Comparison of ENCODE assay signal across 22 cellular contexts in the genomic region with DNA sequence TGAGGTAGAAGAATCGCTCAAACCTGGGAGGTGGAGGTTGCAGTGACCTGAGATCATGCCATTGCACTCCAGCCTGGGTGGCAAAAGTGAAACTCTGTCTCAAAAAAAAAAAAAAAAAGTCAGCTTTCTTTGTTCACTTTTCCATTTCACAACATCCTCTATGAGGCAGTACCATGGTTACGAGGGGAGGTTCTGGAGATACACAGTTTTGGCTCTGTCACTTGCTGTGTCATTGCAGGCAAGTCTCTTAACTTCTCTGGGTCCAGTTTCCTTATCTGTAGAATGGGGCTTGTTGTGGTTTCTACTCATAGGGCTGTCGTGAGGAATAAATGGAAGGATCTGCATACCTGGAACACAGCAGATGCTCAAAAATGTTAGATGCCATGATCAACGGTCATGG.
"Had no signal": no experiment of that assay in that cellular context is flagged by ENCODE, and none has a peak within 500 bp of the region (broad histone marks: within the 10 kb centered on the region; RNA-seq: fewer than 3 reads in every experiment).

No MANE protein-coding gene starts in this region.

- H3K4me1 ChIP-seq: gastroesophageal sphincter, testis had no signal

- H3K27me3 ChIP-seq: testis had no signal

- H3K9me3 ChIP-seq: testis had no signal

- H3K36me3 ChIP-seq: gastroesophageal sphincter had no signal

- DNase-seq: activated CD4-positive, alpha-beta memory T cell treated with anti-CD3 and anti-CD28 coated beads, Interleukin-2, amount 10 ng/mL, durations not matched to agents 7 days and 5 days; activated CD4-positive, alpha-beta T cell treated with anti-CD3 and anti-CD28 coated beads, Interleukin-2, amount 10 ng/mL, durations not matched to agents 24 days and 14 days; activated gamma-delta T cell; activated naive CD4-positive, alpha-beta T cell treated with anti-CD3 and anti-CD28 coated beads, Interleukin-2, amount 50 U/mL, for 16 hours; activated naive CD8-positive, alpha-beta T cell treated with anti-CD3 and anti-CD28 coated beads, Interleukin-2, amount 50 U/mL, for 24 hours; activated T-cell treated with anti-CD3 and anti-CD28 coated beads for 4 hours; cortex of kidney; head of caudate nucleus; hypothalamus; posterior cingulate gyrus; small intestine; stimulated activated CD4-positive, alpha-beta T cell treated with anti-CD3 and anti-CD28 coated beads, Interleukin-15, amount 100 ng/mL, for 24 hours; stimulated activated CD8-positive, alpha-beta memory T cell treated with anti-CD3 and anti-CD28 coated beads, Interleukin-4, amount 100 ng/mL, for 48 hours; stimulated activated naive B cell treated with anti-CD40 and anti-IgM and Interleukin-4, amounts not matched to agents 10 μg/mL and 1 μg/mL and 100 μg/mL, for 72 hours; T-helper 17 cell; testis had no signal

- H3K4me3 ChIP-seq: gastroesophageal sphincter, testis had no signal

- H3K36me3 Mint-ChIP-seq: memory B cell, type B pancreatic cell had no signal

- ATAC-seq: activated naive CD8-positive, alpha-beta T cell treated with anti-CD3 and anti-CD28 coated beads, Interleukin-2, amount 50 U/mL, for 24 hours; gastroesophageal sphincter; sciatic nerve; stimulated activated naive B cell treated with anti-CD40 and anti-IgM and Interleukin-4, amounts not matched to agents 10 μg/mL and 1 μg/mL and 100 μg/mL, for 72 hours; T-helper 17 cell had no signal

- H3K4me3 Mint-ChIP-seq: activated CD4-positive, alpha-beta memory T cell treated with anti-CD3 and anti-CD28 coated beads, Interleukin-2, amount 10 ng/mL, durations not matched to agents 7 days and 5 days; activated CD4-positive, alpha-beta T cell treated with anti-CD3 and anti-CD28 coated beads, Interleukin-2, amount 10 ng/mL, durations not matched to agents 24 days and 14 days; activated naive CD8-positive, alpha-beta T cell treated with anti-CD3 and anti-CD28 coated beads, Interleukin-2, amount 50 U/mL, for 24 hours; activated T-helper 1 cell treated with anti-CD3 and anti-CD28 coated beads, Interleukin-12 subunit alpha, Interleukin-12 subunit beta, Interleukin-2, Interleukin-4 antibody, amounts not matched to agents 30 ng/mL and 10 ng/mL and 1 ng/mL, durations not matched to agents 14 hours and 24 hours and 36 hours; memory B cell; stimulated activated naive B cell treated with anti-CD40 and anti-IgM and Interleukin-4, amounts not matched to agents 10 μg/mL and 1 μg/mL and 100 μg/mL, for 72 hours; T-helper 17 cell; type B pancreatic cell had no signal

- H3K27ac ChIP-seq: epithelial cell of prostate, gastroesophageal sphincter, testis had no signal

- H3K4me1 Mint-ChIP-seq: memory B cell; stimulated activated naive B cell treated with anti-CD40 and anti-IgM and Interleukin-4, amounts not matched to agents 10 μg/mL and 1 μg/mL and 100 μg/mL, for 72 hours; T-helper 17 cell had no signal
